1 cellular context compared by ENCODE assay signal in the genomic region with DNA sequence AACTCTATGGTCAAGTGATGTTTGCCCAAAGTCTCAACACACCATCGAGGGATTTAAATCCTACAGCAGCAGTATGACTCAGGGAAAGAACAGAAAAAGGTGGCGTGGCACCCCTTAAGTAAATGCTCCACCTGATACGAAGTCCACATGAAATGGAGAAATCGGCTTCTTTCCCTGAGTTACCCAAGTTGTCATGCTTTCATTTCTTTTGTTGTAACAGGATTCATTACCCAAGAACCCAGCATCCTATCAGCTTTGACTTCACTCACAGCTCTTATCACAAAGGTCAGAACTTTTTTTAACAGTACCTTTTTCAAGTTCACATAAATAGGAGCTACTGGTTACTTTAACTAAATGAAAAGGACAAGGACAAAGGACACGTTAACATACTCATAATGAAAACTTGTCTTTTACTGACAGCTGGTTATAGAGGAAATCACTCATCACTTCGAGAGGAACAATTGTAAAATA.
TF ChIP-seq lines count a peak whose summit lies in the region.

No MANE protein-coding gene starts in this region.

TF ChIP-seq in liver, 16 proteins besides CTCF, POLR2A, EP300 and RAD21 (continued from another document):
- TF ChIP-seq, protein P1, sequence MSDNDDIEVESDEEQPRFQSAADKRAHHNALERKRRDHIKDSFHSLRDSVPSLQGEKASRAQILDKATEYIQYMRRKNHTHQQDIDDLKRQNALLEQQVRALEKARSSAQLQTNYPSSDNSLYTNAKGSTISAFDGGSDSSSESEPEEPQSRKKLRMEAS (IDR thresholded peaks at IDR 0.05): peak; percentile 65
- peak; percentile 90 for TF ChIP-seq SP1 (IDR thresholded peaks at IDR 0.05)
- TF ChIP-seq FOXA1 (IDR thresholded peaks at IDR 0.05): peak; percentile 59
- no peak for TF ChIP-seq GABPA (IDR thresholded peaks at IDR 0.05 in 1 of 2, conservative IDR thresholded peaks at IDR 0.05 in 1 of 2)
- peak; percentile 49 for TF ChIP-seq NR2F2 (IDR thresholded peaks at IDR 0.05)
- TF ChIP-seq, protein P2, sequence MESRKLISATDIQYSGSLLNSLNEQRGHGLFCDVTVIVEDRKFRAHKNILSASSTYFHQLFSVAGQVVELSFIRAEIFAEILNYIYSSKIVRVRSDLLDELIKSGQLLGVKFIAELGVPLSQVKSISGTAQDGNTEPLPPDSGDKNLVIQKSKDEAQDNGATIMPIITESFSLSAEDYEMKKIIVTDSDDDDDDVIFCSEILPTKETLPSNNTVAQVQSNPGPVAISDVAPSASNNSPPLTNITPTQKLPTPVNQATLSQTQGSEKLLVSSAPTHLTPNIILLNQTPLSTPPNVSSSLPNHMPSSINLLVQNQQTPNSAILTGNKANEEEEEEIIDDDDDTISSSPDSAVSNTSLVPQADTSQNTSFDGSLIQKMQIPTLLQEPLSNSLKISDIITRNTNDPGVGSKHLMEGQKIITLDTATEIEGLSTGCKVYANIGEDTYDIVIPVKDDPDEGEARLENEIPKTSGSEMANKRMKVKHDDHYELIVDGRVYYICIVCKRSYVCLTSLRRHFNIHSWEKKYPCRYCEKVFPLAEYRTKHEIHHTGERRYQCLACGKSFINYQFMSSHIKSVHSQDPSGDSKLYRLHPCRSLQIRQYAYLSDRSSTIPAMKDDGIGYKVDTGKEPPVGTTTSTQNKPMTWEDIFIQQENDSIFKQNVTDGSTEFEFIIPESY (IDR thresholded peaks at IDR 0.05): no peak
- TF ChIP-seq JUND (IDR thresholded peaks at IDR 0.05): peak; percentile 80 to 88
- TF ChIP-seq TAF1 (conservative IDR thresholded peaks at IDR 0.05): peak; percentile 76
- peak; percentile 83 to 85 for TF ChIP-seq RXRA (IDR thresholded peaks at IDR 0.05)
- TF ChIP-seq FOXA2 (IDR thresholded peaks at IDR 0.05): peak; percentile 81
